ENCODE assay signal across 16 cellular contexts in the genomic region with DNA sequence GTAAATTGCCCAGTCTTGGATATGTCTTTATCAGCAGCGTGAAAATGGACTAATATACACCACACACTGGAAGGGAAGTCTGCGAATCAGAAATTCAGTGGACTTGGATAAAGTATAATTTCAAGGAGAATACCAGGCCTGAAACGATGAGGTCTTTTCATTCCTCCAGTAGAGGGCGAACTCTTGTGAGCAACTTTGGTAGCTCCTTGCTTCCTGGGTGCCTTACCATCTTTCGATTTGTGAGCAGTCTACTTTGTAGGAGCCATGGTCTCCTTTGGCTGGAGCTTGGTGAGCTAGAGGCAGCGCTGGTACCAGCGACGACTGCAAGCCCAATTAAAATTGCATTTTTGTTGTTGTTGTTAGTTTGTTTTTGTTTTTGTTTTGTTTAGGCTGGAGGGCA.
DNase-seq lines count a peak whose midpoint lies in the region; ATAC-seq and TF ChIP-seq lines count a peak whose summit lies in the region.
"Had no signal": no experiment of that assay in that cellular context is flagged by ENCODE, and none has a peak within 500 bp of the region (broad histone marks: within the 10 kb centered on the region; RNA-seq: fewer than 3 reads in every experiment).

No MANE protein-coding gene starts in this region.

- H3K4me3 ChIP-seq in Jurkat, Clone E6-1 (ENCODE audit: low read length) = no peak overlapping the region
- H3K4me3 ChIP-seq in WERI-Rb-1 (ENCODE audit: low read depth, low read length) = no peak overlapping the region
- H3K4me3 ChIP-seq: colonic mucosa, SK-N-MC had no signal

- no peak for ATAC-seq in HG02678 (IDR thresholded peaks at IDR 0.05; ENCODE audit: unreplicated experiment)
- ATAC-seq in GM19324 (IDR thresholded peaks at IDR 0.05; ENCODE audit: low FRiP score, unreplicated experiment) = no peak

- H3K36me3 Mint-ChIP-seq in mesothelial cell of epicardium = no peaks in the 10 kb centered on the region

- H3K9me3 ChIP-seq in WERI-Rb-1 (ENCODE audit: severe bottlenecking) = no peaks in the 10 kb centered on the region
- H3K9me3 ChIP-seq: colonic mucosa, neutrophil had no signal

- no peaks in the 10 kb centered on the region for H3K27me3 ChIP-seq in WERI-Rb-1 (ENCODE audit: insufficient read depth, low read depth, severe bottlenecking)
- H3K27me3 ChIP-seq: colonic mucosa, neutrophil had no signal

- no peak overlapping the region for H3K27ac ChIP-seq in WERI-Rb-1
- H3K27ac ChIP-seq: colonic mucosa, neutrophil, SK-N-MC had no signal

- no peaks in the 10 kb centered on the region for H3K4me1 Mint-ChIP-seq in mesothelial cell of epicardium
- H3K4me1 Mint-ChIP-seq: activated CD4-positive, alpha-beta T cell treated with anti-CD3 and anti-CD28 coated beads, Interleukin-2, amount 10 ng/mL, durations not matched to agents 7 days and 5 days had no signal

- H3K36me3 ChIP-seq in WERI-Rb-1 = no peaks in the 10 kb centered on the region
- H3K36me3 ChIP-seq: colonic mucosa, neutrophil had no signal

- no peak overlapping the region for H3K27ac Mint-ChIP-seq in mesothelial cell of epicardium
- H3K27ac Mint-ChIP-seq: activated CD4-positive, alpha-beta T cell treated with anti-CD3 and anti-CD28 coated beads, Interleukin-2, amount 10 ng/mL, durations not matched to agents 7 days and 5 days; activated naive CD4-positive, alpha-beta T cell treated with anti-CD3 and anti-CD28 coated beads for 36 hours had no signal

- TF ChIP-seq CTCF in WERI-Rb-1 (IDR thresholded peaks at IDR 0.05; ENCODE audit: low read depth, low read length) = peak; percentile 61
- peak; percentile 21 for TF ChIP-seq CTCF in mesothelial cell of epicardium (IDR thresholded peaks at IDR 0.05; ENCODE audit: unreplicated experiment)

- H3K27me3 Mint-ChIP-seq in mesothelial cell of epicardium (ENCODE audit: low read depth) = no peaks in the 10 kb centered on the region
- H3K27me3 Mint-ChIP-seq: activated CD4-positive, alpha-beta T cell treated with anti-CD3 and anti-CD28 coated beads, Interleukin-2, amount 10 ng/mL, durations not matched to agents 7 days and 5 days had no signal

- DNase-seq in ELR (ENCODE audit: low read depth) = peak; percentile 20
- peak; percentile 25 for DNase-seq in Jurkat, Clone E6-1 (ENCODE audit: low read depth, low spot score)
- DNase-seq in WERI-Rb-1 = peak; percentile 31
- DNase-seq in mesothelial cell of epicardium (ENCODE audit: low spot score in 2 of 2, unreplicated experiment in 2 of 2) = no peak
- no peak for DNase-seq in activated effector memory CD4-positive, alpha-beta T cell treated with Interleukin-2 at 50 U/mL for 16 hours
- DNase-seq in NCI-H187 treated with DMSO at 0.1 percent for 48 hours (lab: John Stamatoyannopoulos, UW) = no peak
- DNase-seq: activated CD4-positive, alpha-beta T cell treated with anti-CD3 and anti-CD28 coated beads, Interleukin-2, amount 10 ng/mL, durations not matched to agents 7 days and 5 days; activated naive CD4-positive, alpha-beta T cell treated with anti-CD3 and anti-CD28 coated beads for 36 hours; colonic mucosa; foreskin fibroblast; NCI-H345; stimulated activated CD4-positive, alpha-beta T cell treated with anti-CD3 and anti-CD28 coated beads, Interleukin-15, amount 100 ng/mL, for 24 hours had no signal

- peaks cover 24% of the 10 kb centered on the region for H3K9me3 Mint-ChIP-seq in mesothelial cell of epicardium

- H3K4me3 Mint-ChIP-seq in mesothelial cell of epicardium = no peak overlapping the region
- H3K4me3 Mint-ChIP-seq: activated CD4-positive, alpha-beta T cell treated with anti-CD3 and anti-CD28 coated beads, Interleukin-2, amount 10 ng/mL, durations not matched to agents 7 days and 5 days; activated naive CD4-positive, alpha-beta T cell treated with anti-CD3 and anti-CD28 coated beads for 36 hours had no signal

Comparison
In these comparisons a context has a peak if more than half of its experiments do, and no peak if none do; other contexts are left out.
1. DNase-seq: peak in ELR (single experiment), Jurkat, Clone E6-1 (single experiment) and WERI-Rb-1 (single experiment); none in mesothelial cell of epicardium (0 of 2), activated effector memory CD4-positive, alpha-beta T cell treated with Interleukin-2 at 50 U/mL for 16 hours (single experiment) and NCI-H187 treated with DMSO at 0.1 percent for 48 hours (single experiment).